8 cellular contexts compared by ENCODE assay signal in genomic region chr4:153249199-153250154, GRCh38. TPM values are rescaled to one million over a fixed set of nuclear protein-coding genes. Genes with fewer than 3 reads are reported as not detected.
DNase-seq lines count a peak whose midpoint lies in the region; ATAC-seq and TF ChIP-seq lines count a peak whose summit lies in the region.

No MANE protein-coding gene starts in this region.

- H3K36me3 ChIP-seq in OCI-LY1 (ENCODE audit: insufficient read depth, low read length), result no peaks in the 10 kb centered on the region
- H3K36me3 ChIP-seq in mucosa of rectum (ENCODE audit: control insufficient read depth in 2 of 2, insufficient read depth in 2 of 2, low read length in 2 of 2), result no peaks in the 10 kb centered on the region

- H3K27ac ChIP-seq in OCI-LY1 (ENCODE audit: low read depth, low read length, poor library complexity, severe bottlenecking), result no peak overlapping the region
- peak overlapping the region; percentile 80 to 89 for H3K27ac ChIP-seq in mucosa of rectum (ENCODE audit: low read depth in 2 of 2, low read length in 2 of 2)

- H3K9me3 ChIP-seq in OCI-LY1 (ENCODE audit: low read length) (no peaks in the 10 kb centered on the region), mucosa of rectum (ENCODE audit: control insufficient read depth in 2 of 2, low read length in 2 of 2) (no peaks in the 10 kb centered on the region)

- peak; percentile 96 for DNase-seq in COLO829 (ENCODE audit: low spot score)
- peak; percentile 87 for DNase-seq in HPDE6-E6E7 (ENCODE audit: extremely low spot score)
- peak; percentile 81 for DNase-seq in activated T-cell treated with anti-CD3 and anti-CD28 coated beads for 48 hours (ENCODE audit: low read depth)
- no peak for DNase-seq in epithelial cell of proximal tubule (ENCODE audit: low read depth)
- peak; percentile 85 for DNase-seq in stimulated activated CD8-positive, alpha-beta memory T cell treated with anti-CD3 and anti-CD28 coated beads, Interleukin-4, amount 100 ng/mL, for 48 hours

- H3K4me2 ChIP-seq in OCI-LY1 (ENCODE audit: low read length), result peak overlapping the region; percentile 94

- H3F3A ChIP-seq in OCI-LY1 (ENCODE audit: insufficient read depth, low read length), result no peaks in the 10 kb centered on the region

- no peaks in the 10 kb centered on the region for H3K27me3 ChIP-seq in OCI-LY1 (ENCODE audit: insufficient read depth, low read length)
- H3K27me3 ChIP-seq in mucosa of rectum (ENCODE audit: control insufficient read depth in 2 of 2, insufficient read depth in 2 of 2, low read length in 2 of 2), result no peaks in the 10 kb centered on the region

- H3K9ac ChIP-seq in OCI-LY1 (ENCODE audit: low read length) (peak overlapping the region; percentile 72), mucosa of rectum (ENCODE audit: low read depth in 1 of 2, low read length in 2 of 2) (peak overlapping the region; percentile 71 to 83)

- H3K4me1 ChIP-seq in OCI-LY1 (ENCODE audit: insufficient read depth, low read length, severe bottlenecking) (peaks cover 16% of the 10 kb centered on the region), mucosa of rectum (ENCODE audit: control insufficient read depth in 2 of 2, insufficient read depth in 2 of 2, low read length in 2 of 2) (peaks cover 24 to 51% of the 10 kb centered on the region in 2 donors)

- peak; percentile 99 for ATAC-seq in GM21360 (IDR thresholded peaks at IDR 0.05; ENCODE audit: unreplicated experiment)

- TF ChIP-seq CTCF in OCI-LY1 (IDR thresholded peaks at IDR 0.05; ENCODE audit: low read length) (no peak), epithelial cell of proximal tubule (conservative IDR thresholded peaks at IDR 0.05; ENCODE audit: low read depth, low read length) (no peak)

- H3K79me2 ChIP-seq in OCI-LY1 (ENCODE audit: insufficient read depth, low read length), result no peaks in the 10 kb centered on the region

- H4K20me1 ChIP-seq in OCI-LY1 (ENCODE audit: insufficient read depth, low read length), result no peaks in the 10 kb centered on the region

- H3K4me3 ChIP-seq in OCI-LY1 (ENCODE audit: low read depth, low read length, poor library complexity, severe bottlenecking) (peak overlapping the region; percentile 64), epithelial cell of proximal tubule (ENCODE audit: low read depth, low read length) (peak overlapping the region; percentile 70), mucosa of rectum (ENCODE audit: low read length in 2 of 2) (peak overlapping the region; percentile 69 to 79)

- H2AFZ ChIP-seq in OCI-LY1 (ENCODE audit: low read length), result peak overlapping the region; percentile 83

- no peaks in the 10 kb centered on the region for H3K9me2 ChIP-seq in OCI-LY1 (ENCODE audit: low read depth, low read length)

RNA-seq across cellular contexts. Expression of gene TRIM2, which starts 45.2 kb away (rescaled TPM):
- total RNA-seq in epithelial cell of proximal tubule, result 38.2 and 40.8 TPM in 2 replicates
